Comparison of ENCODE assay signal across 11 cellular contexts in the genomic region with DNA sequence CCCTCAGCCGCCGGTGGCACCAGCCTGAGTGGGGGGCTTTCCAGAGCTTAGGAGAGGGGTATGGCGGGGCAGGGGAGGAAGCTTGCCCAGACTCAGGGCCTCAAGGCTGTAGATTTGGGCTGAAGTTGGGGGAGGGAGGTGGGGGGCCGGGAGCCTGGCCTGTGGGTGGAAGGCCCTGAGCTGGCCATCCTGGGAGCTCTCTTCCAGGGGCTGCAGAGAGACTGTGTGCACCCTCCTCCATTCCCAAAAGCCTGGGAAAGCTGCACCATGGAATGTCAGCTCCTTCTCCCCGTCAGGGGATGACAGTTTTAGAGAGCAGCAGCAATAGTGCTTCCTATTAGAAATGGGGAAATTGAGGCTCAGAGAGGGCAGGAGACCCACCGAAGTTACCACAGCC. TPM values are rescaled to one million over a fixed set of nuclear protein-coding genes. Genes with fewer than 3 reads are reported as not detected.
DNase-seq lines count a peak whose midpoint lies in the region; TF ChIP-seq lines count a peak whose summit lies in the region.
"Had no signal": no experiment of that assay in that cellular context is flagged by ENCODE, and none has a peak within 500 bp of the region (broad histone marks: within the 10 kb centered on the region; RNA-seq: fewer than 3 reads in every experiment).

No MANE protein-coding gene starts in this region.

- peaks cover 0 to 8% of the 10 kb centered on the region in 2 experiments; a peak in 2 of 5 replicates for H3K9me3 Mint-ChIP-seq in H9
- H3K9me3 Mint-ChIP-seq: T-helper 1 cell treated with Interleukin-12 subunit alpha and Interleukin-12 subunit beta and Interleukin-4 antibody, amounts not matched to agents 30 μg/mL and 1 μg/mL, for 36 hours had no signal

- WGBS in H9 (ENCODE audit: extremely low coverage, insufficient read length, low lambda C conversion rate) = no CpG with 5 or more reads among the region's 6 CpGs
- 20 to 45% (median 35%) methylated on average over 5 to 6 of the region's 6 CpGs for WGBS in spleen, 5 donors

- no peak overlapping the region for H3K18ac ChIP-seq in H9 (ENCODE audit: insufficient read length, low read depth, low read length)

- no peaks in the 10 kb centered on the region; the same call in 1 of the 2 replicates for H3K4me1 ChIP-seq in H9 (ENCODE audit: insufficient read depth, low read length)
- peaks cover 3% of the 10 kb centered on the region for H3K4me1 ChIP-seq in iPS-18a (ENCODE audit: control insufficient read depth, low read depth, low read length)
- H3K4me1 ChIP-seq in spleen = peaks cover 13 to 44% (median 32%) of the 10 kb centered on the region in 6 donors

- TF ChIP-seq CTCF in H9 (conservative IDR thresholded peaks at IDR 0.05) (no peak), WI38 (IDR thresholded peaks at IDR 0.05; ENCODE audit: low read depth, low read length) (no peak), spleen (IDR thresholded peaks at IDR 0.05 in 8 of 11, conservative IDR thresholded peaks at IDR 0.05 in 3 of 11) (no peak)

- intact Hi-C loops in spleen (cut with DNase I; ENCODE audit: low total_unique reads) = no loop called here

- H3K36me3 ChIP-seq in iPS-18a (ENCODE audit: control insufficient read depth, low read depth, low read length) (no peaks in the 10 kb centered on the region), spleen (no peaks in the 10 kb centered on the region)

- H2BK5ac ChIP-seq in H9 (ENCODE audit: insufficient read length, low read length) = no peak overlapping the region

- H3K23ac ChIP-seq in H9 (ENCODE audit: insufficient read length, low read depth, low read length) = no peak overlapping the region

- H4K91ac ChIP-seq in H9 (ENCODE audit: insufficient read length, low read depth, low read length) = no peak overlapping the region

- H4K5ac ChIP-seq in H9 (ENCODE audit: insufficient read length, low read depth, low read length) = no peak overlapping the region

- peaks cover 0 to 6% (median 0%) of the 10 kb centered on the region in 3 experiments; a peak in 3 of 7 replicates for H3K36me3 Mint-ChIP-seq in H9 (ENCODE audit: insufficient read depth in 1 of 3, low read depth in 3 of 3)

- DNase-seq in H9 = no peak
- no peak for DNase-seq in spleen
- no peak for DNase-seq in kidney glomerular epithelial cell (lab: John Stamatoyannopoulos, UW)
- DNase-seq in activated gamma-delta T cell (lab: John Stamatoyannopoulos, UW) = no peak
- DNase-seq in NCI-H1105 (lab: John Stamatoyannopoulos, UW) = no peak
- no peak for DNase-seq in NCI-H446 treated with DMSO at 0.1 percent for 48 hours (lab: John Stamatoyannopoulos, UW)
- DNase-seq: NCI-H524 had no signal

- H2BK20ac ChIP-seq in H9 (ENCODE audit: low read depth, low read length, poor library complexity, severe bottlenecking) = no peak overlapping the region

- peaks cover 47% of the 10 kb centered on the region for H3K27me3 Mint-ChIP-seq in H9 (ENCODE audit: low read depth)

- no peak overlapping the region for H2BK12ac ChIP-seq in H9 (ENCODE audit: insufficient read length, low read depth, low read length)

- no peaks in the 10 kb centered on the region for H3K79me1 ChIP-seq in H9 (ENCODE audit: insufficient read depth, low read depth, low read length, poor library complexity, severe bottlenecking)

- H2BK15ac ChIP-seq in H9 (ENCODE audit: low read depth, low read length) = no peak overlapping the region

- H3K27ac Mint-ChIP-seq in H9 = peak overlapping the region in 1 of 3 experiments; percentile 22; a peak in 1 of 7 replicates
- H3K27ac Mint-ChIP-seq: T-helper 1 cell treated with Interleukin-12 subunit alpha and Interleukin-12 subunit beta and Interleukin-4 antibody, amounts not matched to agents 30 μg/mL and 1 μg/mL, for 36 hours had no signal

- no peak for TF ChIP-seq POLR2A in spleen (IDR thresholded peaks at IDR 0.05)

- H3K4me3 Mint-ChIP-seq in H9 = peak overlapping the region; percentile 71 to 82; a peak in 4 of 5 replicates
- H3K4me3 Mint-ChIP-seq: T-helper 1 cell treated with Interleukin-12 subunit alpha and Interleukin-12 subunit beta and Interleukin-4 antibody, amounts not matched to agents 30 μg/mL and 1 μg/mL, for 36 hours had no signal

- no peak overlapping the region for H2AK5ac ChIP-seq in H9 (ENCODE audit: insufficient read length, low read length)

- peaks cover 15 to 18% of the 10 kb centered on the region in 2 experiments for H3K4me1 Mint-ChIP-seq in H9

- no peak overlapping the region for H2AFZ ChIP-seq in H9 (ENCODE audit: low read length)

- no peak overlapping the region for H4K8ac ChIP-seq in H9 (replicated peaks; ENCODE audit: insufficient read length, low read depth, low read length)

- peak overlapping the region; percentile 35 for H3K4me2 ChIP-seq in H9 (ENCODE audit: insufficient read depth, insufficient read length, low read length)

- no peaks in the 10 kb centered on the region for H3K79me2 ChIP-seq in H9 (ENCODE audit: insufficient read depth, low read length)

- H3K23me2 ChIP-seq in H9 (ENCODE audit: insufficient read length, low read depth, low read length, poor library complexity, severe bottlenecking) = peaks cover 8% of the 10 kb centered on the region

- no peak overlapping the region for H3K56ac ChIP-seq in H9 (ENCODE audit: insufficient read length, low read depth, low read length)

- no peaks in the 10 kb centered on the region for H4K20me1 ChIP-seq in H9 (ENCODE audit: control insufficient read depth, insufficient read depth, insufficient read length)

- no peak overlapping the region for H3T11ph ChIP-seq in H9 (ENCODE audit: low read length)

- H3K27me3 ChIP-seq in H9 (ENCODE audit: insufficient read depth, low read length) = peaks cover 22% of the 10 kb centered on the region
- peaks cover 36% of the 10 kb centered on the region for H3K27me3 ChIP-seq in iPS-18a (ENCODE audit: control insufficient read depth, insufficient read depth, low read length)
- peaks cover 3 to 93% (median 45%) of the 10 kb centered on the region in 7 donors for H3K27me3 ChIP-seq in spleen (replicated peaks in 1 of 7)

- no peak overlapping the region for H3K4ac ChIP-seq in H9 (ENCODE audit: low read depth, low read length)

- H3K9ac ChIP-seq in H9 (ENCODE audit: extremely low read depth, insufficient read length, low read length) = no peak overlapping the region
- no peak overlapping the region for H3K9ac ChIP-seq in iPS-18a (ENCODE audit: low read length)

- H3K27ac ChIP-seq in H9 (ENCODE audit: insufficient read length, low read depth, low read length) = no peak overlapping the region
- H3K27ac ChIP-seq in iPS-18a (ENCODE audit: low read length) = no peak overlapping the region
- no peak overlapping the region for H3K27ac ChIP-seq in spleen

- H3K14ac ChIP-seq in H9 (ENCODE audit: insufficient read depth, low read length) = no peak overlapping the region

- peak overlapping the region; percentile 46 for H3K4me3 ChIP-seq in WI38 (ENCODE audit: low read depth, low read length)
- H3K4me3 ChIP-seq in iPS-18a (ENCODE audit: low read length) = peak overlapping the region; percentile 34
- H3K4me3 ChIP-seq in spleen = peak overlapping the region in 6 of 8 donors; percentile 12 to 65 (median 32)

- H2BK120ac ChIP-seq in H9 (ENCODE audit: low read depth, low read length, poor library complexity, severe bottlenecking) = no peak overlapping the region

- H3K9me3 ChIP-seq in H9 (ENCODE audit: control insufficient read depth, low read depth, low read length) = no peaks in the 10 kb centered on the region
- H3K9me3 ChIP-seq in iPS-18a (ENCODE audit: control insufficient read depth, low read depth, low read length) = no peaks in the 10 kb centered on the region
- peaks cover 0 to 2% (median 0%) of the 10 kb centered on the region in 8 donors for H3K9me3 ChIP-seq in spleen

RNA-seq across cellular contexts. Expression of gene SYT12, which starts 1.0 kb away (rescaled TPM):
- total RNA-seq in H9 (2021) (1.9 and 2.1 TPM in 2 replicates), spleen (not detected)
- under 1 TPM; 0.02 to 0.13 (median 0.05) TPM for polyA plus RNA-seq in spleen

RNA-seq across cellular contexts. Expression of gene RHOD, which starts 32.7 kb away (rescaled TPM):
- 14.8 and 15.7 TPM in 2 replicates for total RNA-seq in H9 (2021)
- total RNA-seq in spleen = 1 to 10 TPM; 1.3 to 6.4 (median 2.2) TPM
- polyA plus RNA-seq in spleen = 1 to 10 TPM; 3.1 to 3.6 (median 3.5) TPM

RNA-seq across cellular contexts. Expression of gene C11orf86, which starts 48.9 kb away (rescaled TPM):
- 0.24 TPM in 1 of 2 replicates, not detected in the other for total RNA-seq in H9 (2021)
- total RNA-seq in spleen = not detected
- under 1 TPM in 1 of 3 donors, not detected in 2; 0.13 TPM for polyA plus RNA-seq in spleen
- total RNA-seq: dermis blood vessel endothelial cell had no signal
